Comparison of ENCODE assay signal across 22 cellular contexts in the genomic region with DNA sequence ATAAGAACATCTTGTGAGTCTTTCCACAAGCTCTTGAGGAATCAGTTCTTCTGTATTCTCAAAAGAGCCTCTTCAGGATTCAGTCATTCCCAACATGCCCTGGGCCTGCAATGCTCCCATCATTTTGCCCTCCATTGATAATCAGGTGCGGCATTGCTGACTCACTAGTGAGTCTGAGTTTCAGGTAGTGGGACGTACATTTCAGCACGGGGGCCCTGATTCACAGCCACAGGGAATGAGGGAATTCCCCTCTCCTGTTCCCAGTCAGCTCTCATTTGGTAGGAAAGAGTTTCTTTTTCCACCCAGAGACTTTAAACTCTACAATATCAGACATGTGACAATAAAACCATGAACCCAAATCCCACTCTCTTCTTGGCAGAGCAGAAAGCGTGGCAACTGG. TPM values are rescaled to one million over a fixed set of nuclear protein-coding genes. Genes with fewer than 3 reads are reported as not detected.
DNase-seq lines count a peak whose midpoint lies in the region; ATAC-seq, FAIRE-seq and TF ChIP-seq lines count a peak whose summit lies in the region.
"Had no signal": no experiment of that assay in that cellular context is flagged by ENCODE, and none has a peak within 500 bp of the region (broad histone marks: within the 10 kb centered on the region; RNA-seq: fewer than 3 reads in every experiment).

No MANE protein-coding gene starts in this region.

- H3K27me3 ChIP-seq in gastrocnemius medialis: peaks cover 10 to 11% (median 11%) of the 10 kb centered on the region in 3 donors

- CTCF ChIA-PET in activated CD4-positive, alpha-beta memory T cell treated with anti-CD3 and anti-CD28 coated beads for 36 hours (lab: Charles Lee): interaction anchor here (1.7 to 5.4 kb wide), 2 partner anchors 14 to 180 kb away, joined by 3 to 52 read pairs; no protein-coding TSS in a partner anchor

- ATAC-seq in activated T-cell treated with anti-CD3 and anti-CD28 coated beads, Interleukin-2, amount 50 U/mL, for 72 hours (replicated peaks in 1 of 2): no peak
- ATAC-seq in gastrocnemius medialis: no peak
- ATAC-seq: HepG2 had no signal

- H3K4me1 ChIP-seq in gastrocnemius medialis: no peaks in the 10 kb centered on the region

- TF ChIP-seq CTCF in gastrocnemius medialis (IDR thresholded peaks at IDR 0.05 in 4 of 5, conservative IDR thresholded peaks at IDR 0.05 in 1 of 5): no peak

- no peaks in the 10 kb centered on the region for H3K36me3 ChIP-seq in gastrocnemius medialis

- peaks cover 13% of the 10 kb centered on the region for H3K4me1 Mint-ChIP-seq in activated T-cell treated with anti-CD3 and anti-CD28 coated beads, Interleukin-2, amount 50 U/mL, for 72 hours (ENCODE audit: low read depth)
- H3K4me1 Mint-ChIP-seq in activated CD4-positive, alpha-beta memory T cell treated with anti-CD3 and anti-CD28 coated beads for 36 hours (ENCODE audit: low read depth): peaks cover 9% of the 10 kb centered on the region

- no peak overlapping the region for H3K4me3 ChIP-seq in gastrocnemius medialis

- H3K4me3 Mint-ChIP-seq in activated T-cell treated with anti-CD3 and anti-CD28 coated beads, Interleukin-2, amount 50 U/mL, for 72 hours: no peak overlapping the region
- H3K4me3 Mint-ChIP-seq in activated CD4-positive, alpha-beta memory T cell treated with anti-CD3 and anti-CD28 coated beads for 36 hours: no peak overlapping the region
- H3K4me3 Mint-ChIP-seq: B cell, H9 had no signal

- peaks cover 6% of the 10 kb centered on the region for H3K27me3 Mint-ChIP-seq in activated T-cell treated with anti-CD3 and anti-CD28 coated beads, Interleukin-2, amount 50 U/mL, for 72 hours (ENCODE audit: low read depth)
- H3K27me3 Mint-ChIP-seq in activated CD4-positive, alpha-beta memory T cell treated with anti-CD3 and anti-CD28 coated beads for 36 hours: peaks cover 5% of the 10 kb centered on the region

- intact Hi-C loops in activated CD4-positive, alpha-beta memory T cell treated with anti-CD3 and anti-CD28 coated beads for 36 hours (cut with micrococcal nuclease): no loop called here
- intact Hi-C loops in gastrocnemius medialis (cut with DNase I; ENCODE audit: low total_unique reads): no loop called here

- POLR2A ChIA-PET in activated CD4-positive, alpha-beta memory T cell treated with anti-CD3 and anti-CD28 coated beads for 36 hours (lab: Charles Lee): no interaction called here

- peak overlapping the region; percentile 39 for H3K27ac Mint-ChIP-seq in activated T-cell treated with anti-CD3 and anti-CD28 coated beads, Interleukin-2, amount 50 U/mL, for 72 hours
- H3K27ac Mint-ChIP-seq in activated CD4-positive, alpha-beta memory T cell treated with anti-CD3 and anti-CD28 coated beads for 36 hours: no peak overlapping the region
- H3K27ac Mint-ChIP-seq: B cell, H9 had no signal

- H3K36me3 Mint-ChIP-seq in activated T-cell treated with anti-CD3 and anti-CD28 coated beads, Interleukin-2, amount 50 U/mL, for 72 hours (ENCODE audit: insufficient read depth in 2 of 2): no peaks in the 10 kb centered on the region
- no peaks in the 10 kb centered on the region for H3K36me3 Mint-ChIP-seq in activated CD4-positive, alpha-beta memory T cell treated with anti-CD3 and anti-CD28 coated beads for 36 hours

- no peaks in the 10 kb centered on the region for H3K9me3 ChIP-seq in gastrocnemius medialis

- no peaks in the 10 kb centered on the region for H3K9me3 Mint-ChIP-seq in activated T-cell treated with anti-CD3 and anti-CD28 coated beads, Interleukin-2, amount 50 U/mL, for 72 hours
- H3K9me3 Mint-ChIP-seq in activated CD4-positive, alpha-beta memory T cell treated with anti-CD3 and anti-CD28 coated beads for 36 hours: no peaks in the 10 kb centered on the region
- H3K9me3 Mint-ChIP-seq: H9 had no signal

- TF ChIP-seq POLR2A in gastrocnemius medialis (IDR thresholded peaks at IDR 0.05): no peak

- H3K27ac ChIP-seq in epithelial cell of prostate (peak overlapping the region; percentile 95), gastrocnemius medialis (no peak overlapping the region)

- in situ Hi-C loops in gastrocnemius medialis (cut with MboI; ENCODE audit: low sequenced_read_pairs in 4 of 4): no loop called here

- no peak for DNase-seq in activated T-cell treated with anti-CD3 and anti-CD28 coated beads, Interleukin-2, amount 50 U/mL, for 72 hours
- DNase-seq in activated T-cell treated with anti-CD3 and anti-CD28 coated beads for 4 hours (no peak), RCC 7860 (ENCODE audit: low spot score) (peak; percentile 34), epithelial cell of prostate (ENCODE audit: low read depth, low spot score) (peak; percentile 96), renal cortical epithelial cell (ENCODE audit: low read depth) (peak; percentile 70), gastrocnemius medialis (no peak), GF-D8 (lab: John Stamatoyannopoulos, UW) (no peak)
- no peak for DNase-seq in activated CD4-positive, alpha-beta memory T cell treated with anti-CD3 and anti-CD28 coated beads for 36 hours
- DNase-seq: 8988T; COR-L47; DMS 273 treated with DMSO at 0.1 percent for 48 hours; DND-41; H9; KG1; NCI-H1694 treated with DMSO at 0.1 percent for 48 hours; NCI-H510A; NCI-H748 treated with DMSO at 0.1 percent for 48 hours; NK-92 treated with Interleukin-12 subunit alpha and Interleukin-12 subunit beta, amount 100 ng/mL, for 24 hours; SHP77 treated with DMSO at 0.1 percent for 48 hours had no signal

- FAIRE-seq in RCC 7860 (lab: Jason Lieb, UNC): no peak
- FAIRE-seq: G401.6, HepG2 had no signal

RNA-seq across cellular contexts. Expression of gene IRF6, which starts 3.7 kb away (rescaled TPM):
- 1 to 10 TPM in 1 of 2 donors, under 1 TPM in 1; 0.49 to 2.3 TPM for total RNA-seq in activated T-cell treated with anti-CD3 and anti-CD28 coated beads, Interleukin-2, amount 50 U/mL, for 72 hours
- total RNA-seq in renal cortical epithelial cell: 30.3 and 114 TPM in 2 replicates
- total RNA-seq in activated CD4-positive, alpha-beta memory T cell treated with anti-CD3 and anti-CD28 coated beads for 36 hours: under 1 TPM; 0.07 to 0.31 TPM
- total RNA-seq in gastrocnemius medialis: 1 to 10 TPM in 1 of 4 donors, under 1 TPM in 3; 0.31 to 1.7 (median 0.49) TPM

RNA-seq across cellular contexts. Expression of gene UTP25, which starts 18.2 kb away (rescaled TPM):
- total RNA-seq in activated T-cell treated with anti-CD3 and anti-CD28 coated beads, Interleukin-2, amount 50 U/mL, for 72 hours: 10 to 100 TPM; 11.5 to 11.9 TPM
- total RNA-seq in renal cortical epithelial cell (6.8 and 13.6 TPM in 2 replicates), gastrocnemius medialis (1 to 10 TPM; 3.9 to 4.6 (median 4.2) TPM)
- total RNA-seq in activated CD4-positive, alpha-beta memory T cell treated with anti-CD3 and anti-CD28 coated beads for 36 hours: 1 to 10 TPM; 6.6 to 7.1 TPM

RNA-seq across cellular contexts. Expression of gene C1orf74, which starts 25.2 kb away (rescaled TPM):
- total RNA-seq in activated T-cell treated with anti-CD3 and anti-CD28 coated beads, Interleukin-2, amount 50 U/mL, for 72 hours: 1 to 10 TPM; 2.8 to 3.3 TPM
- total RNA-seq in renal cortical epithelial cell: 2.9 and 16.5 TPM in 2 replicates
- total RNA-seq in activated CD4-positive, alpha-beta memory T cell treated with anti-CD3 and anti-CD28 coated beads for 36 hours: 1 to 10 TPM; 3.5 to 3.9 TPM
- total RNA-seq in gastrocnemius medialis: under 1 TPM; 0.38 to 0.82 (median 0.54) TPM

RNA-seq across cellular contexts. Expression of gene TRAF3IP3, which starts 53.7 kb away (rescaled TPM):
- 100 to 1,000 TPM; 127 to 157 TPM for total RNA-seq in activated T-cell treated with anti-CD3 and anti-CD28 coated beads, Interleukin-2, amount 50 U/mL, for 72 hours
- total RNA-seq in renal cortical epithelial cell: not detected in 2 replicates
- 100 to 1,000 TPM; 212 to 217 TPM for total RNA-seq in activated CD4-positive, alpha-beta memory T cell treated with anti-CD3 and anti-CD28 coated beads for 36 hours
- total RNA-seq in gastrocnemius medialis: 1 to 10 TPM in 1 of 4 donors, under 1 TPM in 2, not detected in 1; 0.16 to 1.5 (median 0.35) TPM
- total RNA-seq: H9, HepG2 had no signal

Comparison
In these comparisons a context has a peak if more than half of its experiments do, and no peak if none do; other contexts are left out.
1. DNase-seq: peak in RCC 7860 (single experiment), epithelial cell of prostate (single experiment) and renal cortical epithelial cell (single experiment); none in activated T-cell treated with anti-CD3 and anti-CD28 coated beads, Interleukin-2, amount 50 U/mL, for 72 hours (0 of 2), activated T-cell treated with anti-CD3 and anti-CD28 coated beads for 4 hours (single experiment), activated CD4-positive, alpha-beta memory T cell treated with anti-CD3 and anti-CD28 coated beads for 36 hours (single experiment), gastrocnemius medialis (0 of 2) and GF-D8 (single experiment).